In genomic region chr5:132487841-132488555, GRCh38 we compare ENCODE assay signal across 10 cellular contexts. TPM values are rescaled to one million over a fixed set of nuclear protein-coding genes. Genes with fewer than 3 reads are reported as not detected.
A peak's percentile ranks its signal among the peaks of the same experiment; 100 is the strongest.
DNase-seq lines count a peak whose midpoint lies in the region; ATAC-seq, FAIRE-seq and TF ChIP-seq lines count a peak whose summit lies in the region.
"Had no signal": no experiment of that assay in that cellular context is flagged by ENCODE, and none has a peak within 500 bp of the region (broad histone marks: within the 10 kb centered on the region; RNA-seq: fewer than 3 reads in every experiment).

No MANE protein-coding gene starts in this region.

- intact Hi-C loops in GM12878 (cut with micrococcal nuclease; ENCODE audit: unreplicated experiment) = no loop called here
- intact Hi-C loops in prostate gland (cut with DNase I) = no loop called here

- H3K4me3 ChIP-seq in GM08714 (ENCODE audit: low read length) (peak overlapping the region; percentile 95), GM12878 (peak overlapping the region; percentile 98), prostate gland (no peak overlapping the region)

- no peak for TF ChIP-seq EP300 in GM12878 (IDR thresholded peaks at IDR 0.05; ENCODE audit: borderline replicate concordance in 1 of 2, control insufficient read depth in 1 of 2, low read depth in 2 of 2, low read length in 2 of 2)

- TF ChIP-seq RAD21 in GM12878 (IDR thresholded peaks at IDR 0.05; ENCODE audit: insufficient read depth, low read depth, low read length) = peak; percentile 16; the same call in 1 of the 2 replicates

- peaks cover 39% of the 10 kb centered on the region for H4K20me1 ChIP-seq in GM12878 (ENCODE audit: control insufficient read depth, insufficient read depth)

- RAD21 ChIA-PET in GM12878 (lab: Charles Lee; ENCODE audit: unreplicated experiment) = interaction anchor here (1.2 to 27.2 kb wide), 14 partner anchors 9 to 101 kb away, joined by 3 to 453 read pairs (median 31); no protein-coding TSS in a partner anchor

- H3K27me3 ChIP-seq in GM12878 (replicated peaks in 1 of 2; ENCODE audit: control insufficient read depth in 2 of 2, insufficient read depth in 2 of 2, low read length in 1 of 2) = no peaks in the 10 kb centered on the region
- H3K27me3 ChIP-seq in prostate gland (replicated peaks; ENCODE audit: insufficient read depth) = no peaks in the 10 kb centered on the region

- WGBS in GM12878 (ENCODE audit: insufficient coverage, insufficient replicate concordance, low lambda C conversion rate, missing lambda C conversion rate) = 45% methylated on average over 3 of the region's 3 CpGs
- WGBS in prostate gland = 70% methylated on average over 3 of the region's 3 CpGs

- peak overlapping the region; percentile 95 for H3K4me2 ChIP-seq in GM12878 (ENCODE audit: control insufficient read depth, insufficient read depth)

- peaks cover 43% of the 10 kb centered on the region for H3K4me1 ChIP-seq in GM12878 (ENCODE audit: control insufficient read depth, insufficient read depth, low read length)
- H3K4me1 ChIP-seq in prostate gland (replicated peaks) = peaks cover 11% of the 10 kb centered on the region

- SMC1A ChIA-PET in GM12878 (lab: Charles Lee; ENCODE audit: uncharacterized antibody, unreplicated experiment) = interaction anchor here (1.0 to 8.5 kb wide), 15 partner anchors 7 to 101 kb away, joined by 3 to 123 read pairs (median 13); no protein-coding TSS in a partner anchor

- peaks cover 72% of the 10 kb centered on the region for H3K79me2 ChIP-seq in GM12878 (ENCODE audit: control insufficient read depth, insufficient read depth, low read length)

- no peak overlapping the region for H2AFZ ChIP-seq in GM12878 (ENCODE audit: control insufficient read depth, low read depth, low read length)

- H3K36me3 ChIP-seq in GM12878 (ENCODE audit: control insufficient read depth in 2 of 2, insufficient read depth in 2 of 2, low read length in 1 of 2) (peaks cover 48 to 54% of the 10 kb centered on the region in 2 experiments), prostate gland (peaks cover 8 to 23% of the 10 kb centered on the region in 2 donors)

- TSS peak; percentile 58 for BruUV-seq in GM12878 (replicated peaks; lab: Mats Ljungman, UMichigan)

- CTCF ChIA-PET in GM12878 (lab: Yijun Ruan, JAX) = interaction anchor here (0.7 to 13.0 kb wide), 21 partner anchors 10 to 377 kb away, joined by 3 to 184 read pairs (median 5); no protein-coding TSS in a partner anchor

- H3K27ac ChIP-seq in GM12878 (ENCODE audit: control insufficient read depth, insufficient read depth) (peak overlapping the region; percentile 97), prostate gland (peak overlapping the region; percentile 18 to 39)

- peak; percentile 13 for ATAC-seq in GM12878
- no peak for ATAC-seq in GM19463 (IDR thresholded peaks at IDR 0.05; ENCODE audit: unreplicated experiment)

- TF ChIP-seq CTCF in GM12878 (IDR thresholded peaks at IDR 0.05 in 2 of 3, conservative IDR thresholded peaks at IDR 0.05 in 1 of 3; ENCODE audit: control insufficient read depth in 2 of 3, extremely low read depth in 1 of 3, insufficient read depth in 1 of 3, low read depth in 3 of 3, low read length in 3 of 3) = no peak; a peak in 1 of 6 replicates
- TF ChIP-seq CTCF in prostate gland (IDR thresholded peaks at IDR 0.05) = no peak

- POLR2A ChIA-PET in GM12878 (lab: Charles Lee) = interaction anchor here (0.8 to 24.5 kb wide), 9 partner anchors 9 to 101 kb away, joined by 3 to 389 read pairs (median 24); no protein-coding TSS in a partner anchor

- in situ Hi-C loops in GM12878 (cut with MboI) = no loop called here

- DNase-seq in OCI-M1 (lab: John Stamatoyannopoulos, UW) (peak; percentile 82), GM12878 (ENCODE audit: low read depth, low spot score) (no peak), prostate gland (ENCODE audit: low spot score) (no peak), NCI-H774 (lab: John Stamatoyannopoulos, UW) (no peak), DMS 273 treated with DMSO at 0.1 percent for 48 hours (lab: John Stamatoyannopoulos, UW) (no peak), medulla oblongata (ENCODE audit: extremely low spot score) (no peak)
- DNase-seq: central memory CD4-positive, alpha-beta T cell; mesendoderm had no signal

- TF ChIP-seq POLR2A in GM12878 (IDR thresholded peaks at IDR 0.05; ENCODE audit: low read depth, low read length) = peak; percentile 62
- TF ChIP-seq POLR2A in prostate gland (IDR thresholded peaks at IDR 0.05) = no peak

- peak overlapping the region; percentile 96 for H3K9ac ChIP-seq in GM12878 (ENCODE audit: control insufficient read depth, insufficient read depth, low read length)

- no peaks in the 10 kb centered on the region for H3K9me3 ChIP-seq in GM12878 (replicated peaks; ENCODE audit: control insufficient read depth, insufficient read depth, low read length)
- no peaks in the 10 kb centered on the region for H3K9me3 ChIP-seq in prostate gland

- no peak for FAIRE-seq in GM12878 (lab: Jason Lieb, UNC)

TF ChIP-seq in GM12878, 131 proteins besides CTCF, POLR2A, EP300 and RAD21 (continues in another document):
- no peak for TF ChIP-seq MLLT1 (IDR thresholded peaks at IDR 0.05)
- TF ChIP-seq SPI1 (IDR thresholded peaks at IDR 0.05; ENCODE audit: borderline replicate concordance, insufficient read depth, low read depth, low read length) = peak; percentile 98
- no peak for TF ChIP-seq BCL11A (IDR thresholded peaks at IDR 0.05; ENCODE audit: low read depth, low read length)
- peak; percentile 32; the same call in 1 of the 3 replicates for TF ChIP-seq POU2F2 (IDR thresholded peaks at IDR 0.05; ENCODE audit: borderline replicate concordance, low read depth, low read length)
- no peak for TF ChIP-seq FOXM1 (IDR thresholded peaks at IDR 0.05; ENCODE audit: low read depth, low read length)
- TF ChIP-seq CREM (IDR thresholded peaks at IDR 0.05; ENCODE audit: low read depth) = no peak
- TF ChIP-seq POLR2AphosphoS5 (IDR thresholded peaks at IDR 0.05; ENCODE audit: low read length) = peak; percentile 67; the same call in 1 of the 2 replicates
- 0 out of 2 replicates have a peak, but pooled peaks have one; percentile 9 for TF ChIP-seq SIN3A (IDR thresholded peaks at IDR 0.05; ENCODE audit: low read depth, low read length)
- no peak for TF ChIP-seq ZNF622 (IDR thresholded peaks at IDR 0.05)
- TF ChIP-seq YBX1 (IDR thresholded peaks at IDR 0.05) = no peak
- no peak for TF ChIP-seq HDAC6 (IDR thresholded peaks at IDR 0.05; ENCODE audit: unreplicated experiment)
- TF ChIP-seq TAF1 (IDR thresholded peaks at IDR 0.05; ENCODE audit: borderline replicate concordance, low read depth, low read length) = 0 out of 2 replicates have a peak, but pooled peaks have one; percentile 29

RNA-seq across cellular contexts. Expression of gene IRF1, which starts 2.6 kb away (rescaled TPM):
- total RNA-seq in GM12878 (2013; cell fraction: nucleolus; rRNA removed) = 216 and 219 TPM in 2 replicates
- total RNA-seq in GM12878 (2014; rRNA removed) (29.9 and 30.5 TPM in 2 replicates), GM12878 (2014; rRNA removed; fragmentation: Illumina TruSeq; extraction: Trizol) (41.9 and 45.3 TPM in 2 replicates), GM12878 (2021) (68.0 and 74.1 TPM in 2 replicates), prostate gland (10 to 100 TPM; 42.2 to 47.0 TPM)
- 19.0 TPM for polyA plus RNA-seq in GM12878 (2011; ENCODE audit: low read depth)
- polyA plus RNA-seq in GM12878 (2011; rRNA removed) (37.5 and 50.7 TPM in 2 replicates), GM12878 (2014; fragmentation: Illumina TruSeq; extraction: Trizol) (45.9 and 48.6 TPM in 2 replicates), GM12878 (2014; fragmentation: Nextera tagmentation; extraction: Ambion mirVana) (10 to 100 TPM in 1 of 2 experiments, 1 to 10 TPM in 1; 6.9 to 14.0 TPM), GM12878 (2014; rRNA removed) (55.9 and 56.1 TPM in 2 replicates), GM12878 (2016; fragmentation: Nextera tagmentation; extraction: Ambion mirVana) (10 to 100 TPM; 62.1 to 65.0 TPM)
- polyA plus RNA-seq in GM12878 (2011; cell fraction: cytosol; rRNA removed) = 60.7 and 77.3 TPM in 2 replicates
- 156 and 160 TPM in 2 replicates for polyA plus RNA-seq in GM12878 (2011; cell fraction: nucleus; rRNA removed)
- polyA plus RNA-seq in GM12878 (2012) = 32.8 and 47.6 TPM in 2 replicates
- polyA minus RNA-seq in GM12878 (2011; rRNA and poly(A)+ RNA removed) = 171 and 202 TPM in 2 replicates
- 47.0 and 51.0 TPM in 2 replicates for polyA minus RNA-seq in GM12878 (2011; cell fraction: cytosol; rRNA and poly(A)+ RNA removed)
- polyA minus RNA-seq in GM12878 (2011; cell fraction: nucleus; rRNA and poly(A)+ RNA removed) = 234 and 331 TPM in 2 replicates

RNA-seq across cellular contexts. Expression of gene IL5, which starts 55.3 kb away (rescaled TPM):
- not detected in 2 replicates for total RNA-seq in GM12878 (2013; cell fraction: nucleolus; rRNA removed)
- total RNA-seq in GM12878 (2014; rRNA removed) (not detected in 2 replicates), GM12878 (2014; rRNA removed; fragmentation: Illumina TruSeq; extraction: Trizol) (not detected in 2 replicates), GM12878 (2021) (not detected in 2 replicates), prostate gland (not detected)
- not detected for polyA plus RNA-seq in GM12878 (2011; ENCODE audit: low read depth)
- polyA plus RNA-seq in GM12878 (2011; rRNA removed) (not detected in 2 replicates), GM12878 (2014; fragmentation: Illumina TruSeq; extraction: Trizol) (not detected in 2 replicates), GM12878 (2014; fragmentation: Nextera tagmentation; extraction: Ambion mirVana) (not detected), GM12878 (2014; rRNA removed) (not detected in 2 replicates), GM12878 (2016; fragmentation: Nextera tagmentation; extraction: Ambion mirVana) (not detected)
- not detected in 2 replicates for polyA plus RNA-seq in GM12878 (2011; cell fraction: cytosol; rRNA removed)
- polyA plus RNA-seq in GM12878 (2011; cell fraction: nucleus; rRNA removed) = not detected in 2 replicates
- not detected in 2 replicates for polyA plus RNA-seq in GM12878 (2012)
- not detected in 2 replicates for polyA minus RNA-seq in GM12878 (2011; rRNA and poly(A)+ RNA removed)
- polyA minus RNA-seq in GM12878 (2011; cell fraction: cytosol; rRNA and poly(A)+ RNA removed) = not detected in 2 replicates
- polyA minus RNA-seq in GM12878 (2011; cell fraction: nucleus; rRNA and poly(A)+ RNA removed) = not detected in 2 replicates

Comparison
In these comparisons a context has a peak if more than half of its experiments do, and no peak if none do; other contexts are left out.
1. H3K4me3 ChIP-seq: peak in GM08714 (single experiment) and GM12878 (single experiment); none in prostate gland (0 of 2).